In the genomic region with DNA sequence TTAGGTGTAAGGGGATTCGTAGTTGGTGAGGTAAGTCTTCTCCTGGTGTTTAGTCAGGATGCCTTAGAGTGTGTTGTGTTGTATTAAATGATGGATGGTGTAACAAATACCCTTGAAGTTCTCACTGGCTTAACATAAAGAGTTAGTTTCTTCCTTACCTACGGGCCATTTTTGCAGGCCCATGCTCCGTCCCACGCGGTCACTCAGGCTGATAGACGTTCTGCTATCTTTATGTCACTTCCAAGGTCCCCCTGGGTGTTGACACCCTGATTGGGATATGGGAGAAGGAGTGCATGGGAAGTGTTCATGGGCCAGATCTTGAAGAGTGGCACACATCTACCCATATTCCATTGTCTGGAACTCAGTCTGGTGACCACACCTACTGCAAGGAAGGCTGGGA, we compare ENCODE assay signal across 25 cellular contexts.
"Had no signal": no experiment of that assay in that cellular context is flagged by ENCODE, and none has a peak within 500 bp of the region (broad histone marks: within the 10 kb centered on the region; RNA-seq: fewer than 3 reads in every experiment).

No MANE protein-coding gene starts in this region.

- H3K36me3 Mint-ChIP-seq: immature natural killer cell, mesothelial cell of epicardium, naive B cell had no signal

- H3K9me3 Mint-ChIP-seq: dendritic cell treated with granulocyte-macrophage colony-stimulating factor and Interleukin-4, amounts not matched to agents 40 ng/mL and 50 ng/mL, for 4 days; effector memory CD8-positive, alpha-beta T cell; endodermal cell; immature natural killer cell; mesothelial cell of epicardium; naive B cell had no signal

- H3K27me3 ChIP-seq: colonic mucosa, gastrocnemius medialis, heart left ventricle, hepatocyte, left lung had no signal

- DNase-seq: colonic mucosa; cortex of kidney; effector CD8-positive, alpha-beta T cell; effector memory CD8-positive, alpha-beta T cell; endodermal cell; esophagus squamous epithelium; foreskin fibroblast; foreskin melanocyte; gastrocnemius medialis; heart left ventricle; hypothalamus; immature natural killer cell; islet precursor cell; kidney; kidney glomerular epithelial cell; left colon; left lung; left ventricle myocardium superior; lower lobe of right lung; mesenchymal stem cell; mucosa of descending colon; naive B cell had no signal

- H3K4me3 ChIP-seq: colonic mucosa, esophagus squamous epithelium, gastrocnemius medialis, heart left ventricle, hepatocyte, left lung, lower lobe of right lung, mucosa of descending colon had no signal

- H2AFZ ChIP-seq: hepatocyte had no signal

- ATAC-seq: effector memory CD8-positive, alpha-beta T cell; gastrocnemius medialis; left colon; left lung; left ventricle myocardium superior; lower lobe of right lung; mucosa of descending colon had no signal

- H3K27ac Mint-ChIP-seq: dendritic cell treated with granulocyte-macrophage colony-stimulating factor and Interleukin-4, amounts not matched to agents 40 ng/mL and 50 ng/mL, for 4 days; effector memory CD8-positive, alpha-beta T cell; endodermal cell; immature natural killer cell; mesothelial cell of epicardium had no signal

- H3K4me1 Mint-ChIP-seq: immature natural killer cell had no signal

- H3K4me2 ChIP-seq: hepatocyte had no signal

- H3K4me3 Mint-ChIP-seq: dendritic cell treated with granulocyte-macrophage colony-stimulating factor and Interleukin-4, amounts not matched to agents 40 ng/mL and 50 ng/mL, for 4 days; effector memory CD8-positive, alpha-beta T cell; endodermal cell; immature natural killer cell; mesothelial cell of epicardium; naive B cell had no signal

- H3K27ac ChIP-seq: colonic mucosa, esophagus squamous epithelium, gastrocnemius medialis, heart left ventricle, hepatocyte, left lung, lower lobe of right lung had no signal

- H3K36me3 ChIP-seq: colonic mucosa, esophagus squamous epithelium, gastrocnemius medialis, heart left ventricle, left lung, lower lobe of right lung had no signal

- H3K79me2 ChIP-seq: hepatocyte had no signal

- H3K9me3 ChIP-seq: colonic mucosa, esophagus squamous epithelium, gastrocnemius medialis, heart left ventricle, left lung, lower lobe of right lung, mucosa of descending colon had no signal

- H3K4me1 ChIP-seq: colonic mucosa, gastrocnemius medialis, left lung had no signal
